In genomic region chr10:32982911-32983310, GRCh38 we compare ENCODE assay signal across 11 cellular contexts. TPM values are rescaled to one million over a fixed set of nuclear protein-coding genes. Genes with fewer than 3 reads are reported as not detected.
DNase-seq lines count a peak whose midpoint lies in the region; ATAC-seq and TF ChIP-seq lines count a peak whose summit lies in the region.
"Had no signal": no experiment of that assay in that cellular context is flagged by ENCODE, and none has a peak within 500 bp of the region (broad histone marks: within the 10 kb centered on the region; RNA-seq: fewer than 3 reads in every experiment).

No MANE protein-coding gene starts in this region.

- H2AK5ac ChIP-seq in H9 (ENCODE audit: insufficient read length, low read length): no peak overlapping the region

- no peaks in the 10 kb centered on the region for H3K36me3 ChIP-seq in Caco-2 (ENCODE audit: control insufficient read depth, insufficient read depth, low read length)
- H3K36me3 ChIP-seq in Panc1 (ENCODE audit: control insufficient read depth, insufficient read depth, low read length): no peaks in the 10 kb centered on the region
- no peaks in the 10 kb centered on the region for H3K36me3 ChIP-seq in osteoblast (ENCODE audit: insufficient read depth, low read length)

- no peak overlapping the region for H3K9ac ChIP-seq in H9 (ENCODE audit: extremely low read depth, insufficient read length, low read length)

- H3K4me3 Mint-ChIP-seq in Caco-2 (ENCODE audit: unreplicated experiment) (no peak overlapping the region), H9 (no peak overlapping the region)
- H3K4me3 Mint-ChIP-seq: activated naive CD4-positive, alpha-beta T cell treated with anti-CD3 and anti-CD28 coated beads for 36 hours had no signal

- H3K4me3 ChIP-seq in Caco-2 (ENCODE audit: low read depth, low read length) (no peak overlapping the region), Panc1 (ENCODE audit: low read depth in 2 of 2, low read length in 2 of 2) (no peak overlapping the region), epithelial cell of proximal tubule (ENCODE audit: low read depth, low read length) (peak overlapping the region; percentile 53), osteoblast (ENCODE audit: insufficient read depth, low read length) (peak overlapping the region; percentile 8)

- H3K9me3 Mint-ChIP-seq in Caco-2 (ENCODE audit: unreplicated experiment) (no peaks in the 10 kb centered on the region), H9 (peaks cover 0 to 2% of the 10 kb centered on the region in 2 experiments; a peak in 1 of 5 replicates)
- H3K9me3 Mint-ChIP-seq: activated naive CD4-positive, alpha-beta T cell treated with anti-CD3 and anti-CD28 coated beads for 36 hours had no signal

- no peaks in the 10 kb centered on the region for H3K23me2 ChIP-seq in H9 (ENCODE audit: insufficient read length, low read depth, low read length, poor library complexity, severe bottlenecking)

- CTCF ChIA-PET in Caco-2 (lab: Charles Lee): interaction anchor here (0.9 kb wide), 1 partner anchor 26 kb away, joined by 6 read pairs; no protein-coding TSS in a partner anchor
- CTCF ChIA-PET in Panc1 (lab: Charles Lee): no interaction called here

- H3K27me3 ChIP-seq in Caco-2 (replicated peaks; ENCODE audit: control insufficient read depth, insufficient read depth, low read length) (no peaks in the 10 kb centered on the region), Panc1 (ENCODE audit: control insufficient read depth, insufficient read depth, low read length) (no peaks in the 10 kb centered on the region), osteoblast (ENCODE audit: insufficient read depth, low read length) (no peaks in the 10 kb centered on the region), H9 (ENCODE audit: insufficient read depth, low read length) (no peaks in the 10 kb centered on the region)

- no peak overlapping the region for H3K18ac ChIP-seq in H9 (ENCODE audit: insufficient read length, low read depth, low read length)

- H3K79me2 ChIP-seq in osteoblast (ENCODE audit: insufficient read depth, low read length) (peaks cover 6% of the 10 kb centered on the region), H9 (ENCODE audit: insufficient read depth, low read length) (no peaks in the 10 kb centered on the region)

- no peak overlapping the region for H2BK20ac ChIP-seq in H9 (ENCODE audit: low read depth, low read length, poor library complexity, severe bottlenecking)

- H3K4me1 ChIP-seq in Caco-2 (peaks cover 42% of the 10 kb centered on the region), Panc1 (ENCODE audit: control insufficient read depth, insufficient read depth, low read length) (peaks cover 71% of the 10 kb centered on the region), osteoblast (ENCODE audit: insufficient read depth, low read length) (peaks cover 64% of the 10 kb centered on the region), H9 (ENCODE audit: insufficient read depth, low read length) (no peaks in the 10 kb centered on the region)

- in situ Hi-C loops in Panc1 (cut with HindIII; ENCODE audit: low pct_unique_long_range_greater_than_20kb, low sequenced_read_pairs) (no loop called here), ACHN (cut with HindIII; ENCODE audit: low pct_ligation_motif_present, low pct_unique_long_range_greater_than_20kb, low sequenced_read_pairs) (no loop called here)

- no CpG with 5 or more reads among the region's 1 CpG for WGBS in H9 (ENCODE audit: extremely low coverage, insufficient read length, low lambda C conversion rate)

- DNase-seq in Caco-2 (no peak), Panc1 (ENCODE audit: low read depth, low spot score) (no peak), epithelial cell of proximal tubule (ENCODE audit: low read depth) (no peak), osteoblast (ENCODE audit: insufficient read length, low spot score, missing footprints) (no peak), H9 (no peak), ACHN (no peak)
- DNase-seq: H7, SHP77 treated with DMSO at 0.1 percent for 48 hours had no signal

- no peak overlapping the region for H2BK15ac ChIP-seq in H9 (ENCODE audit: low read depth, low read length)

- H3K14ac ChIP-seq in H9 (ENCODE audit: insufficient read depth, low read length): no peak overlapping the region

- H3K4ac ChIP-seq in H9 (ENCODE audit: low read depth, low read length): no peak overlapping the region

- H3K79me1 ChIP-seq in H9 (ENCODE audit: insufficient read depth, low read depth, low read length, poor library complexity, severe bottlenecking): no peaks in the 10 kb centered on the region

- ATAC-seq in Panc1 (no peak), GM21447 (IDR thresholded peaks at IDR 0.05; ENCODE audit: unreplicated experiment) (no peak), GM18520 (IDR thresholded peaks at IDR 0.05; ENCODE audit: unreplicated experiment) (no peak)

- POLR2A ChIA-PET in Caco-2 (lab: Charles Lee): no interaction called here
- POLR2A ChIA-PET in Panc1 (lab: Charles Lee): interaction anchor here (1.1 to 1.3 kb wide), 2 partner anchors 14 to 21 kb away, joined by 4 to 6 read pairs; no protein-coding TSS in a partner anchor

- H2BK5ac ChIP-seq in H9 (ENCODE audit: insufficient read length, low read length): no peak overlapping the region

- H3K56ac ChIP-seq in H9 (ENCODE audit: insufficient read length, low read depth, low read length): no peak overlapping the region

- H3K27ac ChIP-seq in Panc1 (ENCODE audit: low read length) (peak overlapping the region; percentile 100), osteoblast (ENCODE audit: low read depth, low read length) (peak overlapping the region; percentile 97), H9 (ENCODE audit: insufficient read length, low read depth, low read length) (no peak overlapping the region)

- intact Hi-C loops in Caco-2 (cut with micrococcal nuclease; ENCODE audit: unreplicated experiment): no loop called here
- intact Hi-C loops in Panc1 (cut with micrococcal nuclease; ENCODE audit: unreplicated experiment): loop anchor here (2.0 kb wide), 1 partner anchor 22 kb away; no protein-coding TSS in a partner anchor

- H3K36me3 Mint-ChIP-seq in Caco-2 (ENCODE audit: insufficient read depth, unreplicated experiment) (peaks cover 13% of the 10 kb centered on the region), H9 (ENCODE audit: insufficient read depth in 1 of 3, low read depth in 3 of 3) (no peaks in the 10 kb centered on the region)

- no peak overlapping the region for H4K8ac ChIP-seq in H9 (replicated peaks; ENCODE audit: insufficient read length, low read depth, low read length)

- no peaks in the 10 kb centered on the region for H3K27me3 Mint-ChIP-seq in Caco-2 (ENCODE audit: insufficient read depth, unreplicated experiment)
- H3K27me3 Mint-ChIP-seq in H9 (ENCODE audit: low read depth): no peaks in the 10 kb centered on the region

- TF ChIP-seq CTCF in Caco-2 (IDR thresholded peaks at IDR 0.05; ENCODE audit: insufficient read depth in 1 of 2, low read depth in 1 of 2, low read length in 1 of 2, severe bottlenecking in 1 of 2, unreplicated experiment in 1 of 2) (no peak), Panc1 (IDR thresholded peaks at IDR 0.05) (no peak), epithelial cell of proximal tubule (conservative IDR thresholded peaks at IDR 0.05; ENCODE audit: low read depth, low read length) (no peak), osteoblast (IDR thresholded peaks at IDR 0.05; ENCODE audit: extremely low read depth, low read depth, low read length) (no peak), H9 (conservative IDR thresholded peaks at IDR 0.05) (no peak)

- H4K91ac ChIP-seq in H9 (ENCODE audit: insufficient read length, low read depth, low read length): no peak overlapping the region

- H4K5ac ChIP-seq in H9 (ENCODE audit: insufficient read length, low read depth, low read length): no peak overlapping the region

- no peak overlapping the region for H2BK12ac ChIP-seq in H9 (ENCODE audit: insufficient read length, low read depth, low read length)

- no peak overlapping the region for H3T11ph ChIP-seq in H9 (ENCODE audit: low read length)

- H3K9me3 ChIP-seq in Caco-2: no peaks in the 10 kb centered on the region
- H3K9me3 ChIP-seq in Panc1 (ENCODE audit: control insufficient read depth, insufficient read depth, low read depth, low read length): no peaks in the 10 kb centered on the region
- H3K9me3 ChIP-seq in osteoblast (ENCODE audit: low read depth, low read length): no peaks in the 10 kb centered on the region
- H3K9me3 ChIP-seq in H9 (ENCODE audit: control insufficient read depth, low read depth, low read length): no peaks in the 10 kb centered on the region

- no peak overlapping the region for H2AFZ ChIP-seq in osteoblast (ENCODE audit: low read length)
- no peak overlapping the region for H2AFZ ChIP-seq in H9 (ENCODE audit: low read length)

- H4K20me1 ChIP-seq in osteoblast (ENCODE audit: insufficient read depth, low read length) (no peaks in the 10 kb centered on the region), H9 (ENCODE audit: control insufficient read depth, insufficient read depth, insufficient read length) (no peaks in the 10 kb centered on the region)

- peak overlapping the region; percentile 58 for H3K4me2 ChIP-seq in osteoblast (ENCODE audit: insufficient read depth, low read length)
- no peak overlapping the region for H3K4me2 ChIP-seq in H9 (ENCODE audit: insufficient read depth, insufficient read length, low read length)

- no peak overlapping the region for H2BK120ac ChIP-seq in H9 (ENCODE audit: low read depth, low read length, poor library complexity, severe bottlenecking)

- BruUV-seq in Caco-2 (replicated peaks; lab: Mats Ljungman, UMichigan) (no TSS peak), Panc1 (replicated peaks; lab: Mats Ljungman, UMichigan) (no TSS peak)

- peaks cover 27% of the 10 kb centered on the region for H3K4me1 Mint-ChIP-seq in Caco-2 (ENCODE audit: low read depth, unreplicated experiment)
- H3K4me1 Mint-ChIP-seq in H9: peaks cover 28 to 40% of the 10 kb centered on the region in 2 experiments

- no peak overlapping the region for H3K23ac ChIP-seq in H9 (ENCODE audit: insufficient read length, low read depth, low read length)

- H3K27ac Mint-ChIP-seq in Caco-2 (ENCODE audit: unreplicated experiment): peak overlapping the region; percentile 97
- H3K27ac Mint-ChIP-seq in H9: peak overlapping the region in 1 of 3 experiments; percentile 29; a peak in 1 of 7 replicates
- H3K27ac Mint-ChIP-seq: activated naive CD4-positive, alpha-beta T cell treated with anti-CD3 and anti-CD28 coated beads for 36 hours had no signal

RNA-seq across cellular contexts. Expression of gene ITGB1, which starts 24.9 kb away (rescaled TPM):
- total RNA-seq in Caco-2 (2022) (404 and 474 TPM in 2 replicates), Panc1 (2021; ENCODE audit: unreplicated experiment) (803 TPM), epithelial cell of proximal tubule (1,039 and 2,053 TPM in 2 replicates), osteoblast (1,572 and 1,742 TPM in 2 replicates), H9 (2021) (223 and 253 TPM in 2 replicates)
- polyA plus RNA-seq in Panc1 (2012; ENCODE audit: insufficient read length): 484 TPM

Comparison
In these comparisons a context has a peak if more than half of its experiments do, and no peak if none do; other contexts are left out.
1. H3K4me3 ChIP-seq: peak in epithelial cell of proximal tubule (single experiment) and osteoblast (single experiment); none in Caco-2 (single experiment) and Panc1 (0 of 2).